In genomic region chr6:29651413-29652197, GRCh38 we compare ENCODE assay signal across 1 cellular context.
TF ChIP-seq lines count a peak whose summit lies in the region.

No MANE protein-coding gene starts in this region.

TF ChIP-seq in K562, 482 proteins besides CTCF, POLR2A, EP300 and RAD21:
- TF ChIP-seq PHF21A (IDR thresholded peaks at IDR 0.05; ENCODE audit: borderline replicate concordance, low read depth) (peak; percentile 71; the same call in 1 of the 2 replicates), TEAD4 (IDR thresholded peaks at IDR 0.05; ENCODE audit: low read length) (0 out of 2 replicates have a peak, but pooled peaks have one; percentile 18), TEAD4 (CRISPR knock-in tag; IDR thresholded peaks at IDR 0.05; ENCODE audit: borderline replicate concordance) (no peak), YY1 (IDR thresholded peaks at IDR 0.05; ENCODE audit: borderline replicate concordance in 1 of 3, control insufficient read depth in 1 of 3, extremely low read depth in 1 of 3, insufficient read depth in 3 of 3, insufficient read length in 1 of 3, insufficient replicate concordance in 2 of 3, low read depth in 1 of 3, low read length in 2 of 3) (no peak), BRD9 (IDR thresholded peaks at IDR 0.05; ENCODE audit: low read depth, partially characterized antibody) (no peak), ZNF592 (IDR thresholded peaks at IDR 0.05) (no peak), KDM4B (IDR thresholded peaks at IDR 0.05; ENCODE audit: borderline replicate concordance in 2 of 2, low read depth in 1 of 2) (no peak), ZNF24 (IDR thresholded peaks at IDR 0.05) (no peak), ILF3 (IDR thresholded peaks at IDR 0.05; ENCODE audit: borderline replicate concordance) (no peak), SFPQ (IDR thresholded peaks at IDR 0.05; ENCODE audit: low read depth, low read length) (no peak), AFF4 (CRISPR knock-in tag; IDR thresholded peaks at IDR 0.05) (no peak), RB1 (IDR thresholded peaks at IDR 0.05; ENCODE audit: low read depth) (0 out of 2 replicates have a peak, but pooled peaks have one; percentile 15), ARID2 (IDR thresholded peaks at IDR 0.05) (no peak), CREBBP (IDR thresholded peaks at IDR 0.05; ENCODE audit: low read depth, low read length) (no peak), RCOR1 (IDR thresholded peaks at IDR 0.05; ENCODE audit: borderline replicate concordance in 1 of 2, low read depth in 2 of 2, low read length in 2 of 2) (peak in 1 of 2 experiments; percentile 70; a peak in 2 of 4 replicates), KDM1A (IDR thresholded peaks at IDR 0.05) (peak; percentile 44 to 51; a peak in 1 of 4 replicates)
TF ChIP-seq in K562: peak in this region for 5.
